In genomic region chr19:17107546-17108452, GRCh38 we compare ENCODE assay signal across 8 cellular contexts. TPM values are rescaled to one million over a fixed set of nuclear protein-coding genes. Genes with fewer than 3 reads are reported as not detected.
DNase-seq lines count a peak whose midpoint lies in the region; ATAC-seq and TF ChIP-seq lines count a peak whose summit lies in the region.

No MANE protein-coding gene starts in this region.

- H3K9me3 ChIP-seq in gastroesophageal sphincter (no peaks in the 10 kb centered on the region), osteoblast (ENCODE audit: low read depth, low read length) (no peaks in the 10 kb centered on the region)

- peaks cover 84% of the 10 kb centered on the region for H3K79me2 ChIP-seq in osteoblast (ENCODE audit: insufficient read depth, low read length)

- WGBS in gastroesophageal sphincter (ENCODE audit: low coverage in 1 of 2), 2 donors, result 57 to 60% methylated on average over 1 to 7 of the region's 27 CpGs

- TF ChIP-seq POLR2A in gastroesophageal sphincter (IDR thresholded peaks at IDR 0.05), result no peak

- H3K4me3 ChIP-seq in AG04449 (ENCODE audit: low read depth, low read length), result peak overlapping the region; percentile 24
- H3K4me3 ChIP-seq in HFF-Myc (replicated peaks; ENCODE audit: low read depth, low read length), result no peak overlapping the region
- peak overlapping the region in 1 of 2 donors; percentile 16 for H3K4me3 ChIP-seq in gastroesophageal sphincter
- H3K4me3 ChIP-seq in osteoblast (ENCODE audit: insufficient read depth, low read length), result peak overlapping the region; percentile 65

- peaks cover 22% of the 10 kb centered on the region for H4K20me1 ChIP-seq in osteoblast (ENCODE audit: insufficient read depth, low read length)

- no peaks in the 10 kb centered on the region for H3K27me3 ChIP-seq in gastroesophageal sphincter
- no peaks in the 10 kb centered on the region for H3K27me3 ChIP-seq in osteoblast (ENCODE audit: insufficient read depth, low read length)

- peak overlapping the region; percentile 86 for H3K4me2 ChIP-seq in osteoblast (ENCODE audit: insufficient read depth, low read length)

- H2AFZ ChIP-seq in osteoblast (ENCODE audit: low read length), result peak overlapping the region; percentile 84

- POLR2A ChIA-PET in AG04449 (lab: Yijun Ruan, JAX), result interaction anchor here (1.0 to 1.9 kb wide), 6 partner anchors 10 to 32 kb away, joined by 3 to 8 read pairs (median 6); partner anchors contain the start of gene MYO9B

- peak; percentile 83 for DNase-seq in AG04449 (ENCODE audit: low read depth, low spot score)
- DNase-seq in HFF-Myc (ENCODE audit: extremely low read depth, low read depth), result peak; percentile 71
- DNase-seq in UCSD-AML1 (lab: John Stamatoyannopoulos, UW; ENCODE audit: unreplicated experiment), result peak; percentile 40
- DNase-seq in osteoblast (ENCODE audit: insufficient read length, low spot score, missing footprints), result peak; percentile 99
- DNase-seq in GM19240 (ENCODE audit: insufficient read length, low spot score), result no peak
- DNase-seq in NCI-H1694 (lab: John Stamatoyannopoulos, UW), result no peak

- TF ChIP-seq CTCF in AG04449 (IDR thresholded peaks at IDR 0.05; ENCODE audit: insufficient read depth, low read length, missing control alignments) (no peak), HFF-Myc (IDR thresholded peaks at IDR 0.05; ENCODE audit: low read depth, low read length, missing control alignments) (no peak), gastroesophageal sphincter (IDR thresholded peaks at IDR 0.05) (no peak), osteoblast (IDR thresholded peaks at IDR 0.05; ENCODE audit: extremely low read depth, low read depth, low read length) (no peak)

- CTCF ChIA-PET in AG04449 (lab: Yijun Ruan, JAX), result interaction anchor here (0.9 to 2.0 kb wide), 4 partner anchors 13 to 29 kb away, joined by 3 to 6 read pairs (median 4); no protein-coding TSS in a partner anchor

- H3K36me3 ChIP-seq in gastroesophageal sphincter (peaks cover 0 to 66% of the 10 kb centered on the region in 2 donors), osteoblast (ENCODE audit: insufficient read depth, low read length) (peaks cover 46% of the 10 kb centered on the region)

- H3K27ac ChIP-seq in gastroesophageal sphincter, result peak overlapping the region; percentile 47 to 86 (median 82)
- H3K27ac ChIP-seq in osteoblast (ENCODE audit: low read depth, low read length), result peak overlapping the region; percentile 97

- peak; percentile 98 for ATAC-seq in gastroesophageal sphincter
- no peak for ATAC-seq in HG03159 (IDR thresholded peaks at IDR 0.05; ENCODE audit: unreplicated experiment)

- no peak for TF ChIP-seq EP300 in gastroesophageal sphincter (IDR thresholded peaks at IDR 0.05)

- H3K4me1 ChIP-seq in gastroesophageal sphincter (peaks cover 0 to 41% (median 18%) of the 10 kb centered on the region in 3 donors), osteoblast (ENCODE audit: insufficient read depth, low read length) (peaks cover 14% of the 10 kb centered on the region)

RNA-seq across cellular contexts. Expression of gene MYO9B, which starts 32.2 kb away (rescaled TPM):
- total RNA-seq in gastroesophageal sphincter, result 10 to 100 TPM; 38.1 to 77.7 (median 66.2) TPM
- total RNA-seq in osteoblast, result 86.9 and 96.6 TPM in 2 replicates

RNA-seq across cellular contexts. Expression of gene HAUS8, which starts 32.5 kb away (rescaled TPM):
- 1 to 10 TPM; 3.2 to 6.4 (median 5.5) TPM for total RNA-seq in gastroesophageal sphincter
- total RNA-seq in osteoblast, result 1.8 and 2.1 TPM in 2 replicates

Comparison
In these comparisons a context has a peak if more than half of its experiments do, and no peak if none do; other contexts are left out.
1. DNase-seq: peak in AG04449 (single experiment), HFF-Myc (single experiment), UCSD-AML1 (single experiment) and osteoblast (single experiment); none in GM19240 (single experiment) and NCI-H1694 (single experiment).